Comparison of ENCODE assay signal across 20 cellular contexts in genomic region chr3:110478377-110479054, GRCh38.
"Had no signal": no experiment of that assay in that cellular context is flagged by ENCODE, and none has a peak within 500 bp of the region (broad histone marks: within the 10 kb centered on the region; RNA-seq: fewer than 3 reads in every experiment).

No MANE protein-coding gene starts in this region.

- ATAC-seq: Right ventricle myocardium inferior had no signal

- H3K4me1 ChIP-seq: Peyer's patch, SJSA1 had no signal

- H3K27ac ChIP-seq: Peyer's patch, SJSA1, SK-N-MC had no signal

- H3K27me3 ChIP-seq: MG63, Peyer's patch, SJSA1 had no signal

- H3K9me3 ChIP-seq: Peyer's patch, SJSA1 had no signal

- H3K4me3 ChIP-seq: MG63, Peyer's patch, SJSA1, SK-N-MC had no signal

- DNase-seq: Karpas-422, KG1, MG63, NCI-H1092, NCI-H1436, NCI-H187, NCI-H2029, NCI-H2081 treated with DMSO at 0.1 percent for 48 hours, NCI-H2171, NCI-H226, NCI-H446, NCI-H510A, NCI-H524 treated with DMSO at 0.1 percent for 48 hours, NCI-H69, NCI-H774, Peyer's patch, SHP77 treated with DMSO at 0.1 percent for 48 hours had no signal

- H3K36me3 ChIP-seq: MG63, Peyer's patch, SJSA1 had no signal
